Comparison of ENCODE assay signal across 13 cellular contexts in the genomic region with DNA sequence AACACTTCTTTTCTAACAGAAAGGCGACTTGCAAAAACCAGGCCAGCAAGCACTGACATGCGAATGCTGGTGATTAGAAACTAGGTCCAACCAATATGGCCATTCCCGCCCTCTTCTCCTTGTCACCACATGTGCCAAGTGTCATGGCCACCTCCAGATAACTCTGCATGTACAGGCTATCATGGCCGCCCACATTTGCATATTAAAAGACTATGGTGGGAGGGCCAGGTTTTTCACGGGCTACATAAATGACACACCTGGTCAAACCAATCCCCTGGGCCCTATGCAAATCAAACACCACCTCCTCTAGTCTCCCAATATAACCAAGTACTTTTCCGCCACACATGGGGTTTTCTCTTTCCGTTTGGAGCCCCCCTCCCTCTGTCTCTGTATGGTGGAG. TPM values are rescaled to one million over a fixed set of nuclear protein-coding genes. Genes with fewer than 3 reads are reported as not detected.
DNase-seq lines count a peak whose midpoint lies in the region; ATAC-seq and TF ChIP-seq lines count a peak whose summit lies in the region.
"Had no signal": no experiment of that assay in that cellular context is flagged by ENCODE, and none has a peak within 500 bp of the region (broad histone marks: within the 10 kb centered on the region; RNA-seq: fewer than 3 reads in every experiment).

No MANE protein-coding gene starts in this region.

- CTCF ChIA-PET in Caco-2 (lab: Charles Lee), result interaction anchor here (1.5 to 1.8 kb wide), 3 partner anchors 120 to 307 kb away, joined by 4 to 13 read pairs (median 9); no protein-coding TSS in a partner anchor

- DNase-seq in heart left ventricle (no peak), cardiac septum (ENCODE audit: low spot score) (no peak), NCI-H446 treated with DMSO at 0.1 percent for 48 hours (lab: John Stamatoyannopoulos, UW) (peak; percentile 7), endodermal cell (peak; percentile 84), prostate gland (ENCODE audit: low spot score) (peak; percentile 58), Caco-2 (no peak)
- no peak for DNase-seq in activated CD4-positive, alpha-beta T cell treated with anti-CD3 and anti-CD28 coated beads, Interleukin-2, amount 50 U/mL, for 4 hours
- DNase-seq: GDM1, NCI-H1417 treated with DMSO at 0.1 percent for 48 hours, NCI-H2029, SW 1271 had no signal

- ATAC-seq in heart left ventricle (peak in 3 of 4 donors; percentile 37 to 55 (median 51)), GM21423 (IDR thresholded peaks at IDR 0.05; ENCODE audit: unreplicated experiment) (no peak)

- H3K4me1 Mint-ChIP-seq in endodermal cell (peaks cover 12% of the 10 kb centered on the region), Caco-2 (ENCODE audit: low read depth, unreplicated experiment) (no peaks in the 10 kb centered on the region)
- H3K4me1 Mint-ChIP-seq: CD14-positive monocyte had no signal

- 53 to 57% (median 54%) methylated on average over 7 of the region's 7 CpGs for WGBS in heart left ventricle, 4 donors
- WGBS in endodermal cell (ENCODE audit: insufficient coverage in 1 of 2, insufficient read length in 1 of 2), 2 experiments, result 40% methylated on average over 7 of the region's 7 CpGs; no CpG with 5 or more reads in 1 of the 2 experiments
- 39% methylated on average over 7 of the region's 7 CpGs for WGBS in prostate gland

- intact Hi-C loops in heart left ventricle (cut with DNase I), result loop anchor here in 3 of 10 donors (5.0 to 10.0 kb wide), 3 partner anchors 119 to 311 kb away; a partner anchor contains a TSS
- intact Hi-C loops in cardiac septum (cut with DNase I), result loop anchor here (10.0 kb wide), 1 partner anchor 311 kb away; no protein-coding TSS in a partner anchor
- intact Hi-C loops in prostate gland (cut with DNase I), result no loop called here
- intact Hi-C loops in Caco-2 (cut with micrococcal nuclease; ENCODE audit: unreplicated experiment), result loop anchor here (2.0 kb wide), 1 partner anchor 311 kb away; no protein-coding TSS in a partner anchor

- H3K36me3 ChIP-seq in heart left ventricle (no peaks in the 10 kb centered on the region), endodermal cell (ENCODE audit: control insufficient read depth, insufficient read depth, low read length) (no peaks in the 10 kb centered on the region), prostate gland (no peaks in the 10 kb centered on the region), Caco-2 (ENCODE audit: control insufficient read depth, insufficient read depth, low read length) (no peaks in the 10 kb centered on the region)

- peak overlapping the region; percentile 92 for H3K27ac Mint-ChIP-seq in endodermal cell
- H3K27ac Mint-ChIP-seq in Caco-2 (ENCODE audit: unreplicated experiment), result no peak overlapping the region

- H3K9ac ChIP-seq in endodermal cell (ENCODE audit: extremely low read depth, low read length, poor library complexity, severe bottlenecking), result no peak overlapping the region

- H3K27ac ChIP-seq in heart left ventricle (no peak overlapping the region), endodermal cell (ENCODE audit: low read depth, low read length) (no peak overlapping the region), prostate gland (peak overlapping the region; percentile 19 to 42)

- no TSS peak for BruUV-seq in Caco-2 (replicated peaks; lab: Mats Ljungman, UMichigan)

- peaks cover 47% of the 10 kb centered on the region for H3K9me3 Mint-ChIP-seq in endodermal cell
- no peaks in the 10 kb centered on the region for H3K9me3 Mint-ChIP-seq in Caco-2 (ENCODE audit: unreplicated experiment)

- H3K27me3 Mint-ChIP-seq in endodermal cell (ENCODE audit: insufficient read depth), result no peaks in the 10 kb centered on the region
- H3K27me3 Mint-ChIP-seq in Caco-2 (ENCODE audit: insufficient read depth, unreplicated experiment), result no peaks in the 10 kb centered on the region

- H3K36me3 Mint-ChIP-seq in endodermal cell (ENCODE audit: low read depth) (peaks cover 2% of the 10 kb centered on the region), Caco-2 (ENCODE audit: insufficient read depth, unreplicated experiment) (no peaks in the 10 kb centered on the region)
- H3K36me3 Mint-ChIP-seq: CD14-positive monocyte had no signal

- no peaks in the 10 kb centered on the region for H3K4me1 ChIP-seq in heart left ventricle
- H3K4me1 ChIP-seq in endodermal cell (ENCODE audit: control insufficient read depth, insufficient read depth, low read length), result no peaks in the 10 kb centered on the region
- no peaks in the 10 kb centered on the region for H3K4me1 ChIP-seq in prostate gland (replicated peaks)
- H3K4me1 ChIP-seq in Caco-2, result no peaks in the 10 kb centered on the region

- no peak for TF ChIP-seq CTCF in heart left ventricle (IDR thresholded peaks at IDR 0.05)
- TF ChIP-seq CTCF in endodermal cell (conservative IDR thresholded peaks at IDR 0.05), result no peak
- TF ChIP-seq CTCF in prostate gland (IDR thresholded peaks at IDR 0.05), result no peak
- no peak for TF ChIP-seq CTCF in Caco-2 (IDR thresholded peaks at IDR 0.05; ENCODE audit: insufficient read depth in 1 of 2, low read depth in 1 of 2, low read length in 1 of 2, severe bottlenecking in 1 of 2, unreplicated experiment in 1 of 2)

- H3K4me3 ChIP-seq in heart left ventricle (no peak overlapping the region), endodermal cell (ENCODE audit: low read length) (peak overlapping the region; percentile 80), prostate gland (peak overlapping the region in 1 of 2 donors; percentile 5), Caco-2 (ENCODE audit: low read depth, low read length) (no peak overlapping the region)

- H3K27me3 ChIP-seq in heart left ventricle, result peaks cover 0 to 36% (median 0%) of the 10 kb centered on the region in 9 donors
- no peaks in the 10 kb centered on the region for H3K27me3 ChIP-seq in endodermal cell (ENCODE audit: control insufficient read depth, insufficient read depth, low read length, poor library complexity, severe bottlenecking)
- H3K27me3 ChIP-seq in prostate gland (replicated peaks; ENCODE audit: insufficient read depth), result no peaks in the 10 kb centered on the region
- no peaks in the 10 kb centered on the region for H3K27me3 ChIP-seq in Caco-2 (replicated peaks; ENCODE audit: control insufficient read depth, insufficient read depth, low read length)

- no peak for TF ChIP-seq POLR2A in heart left ventricle (IDR thresholded peaks at IDR 0.05)
- no peak for TF ChIP-seq POLR2A in prostate gland (IDR thresholded peaks at IDR 0.05)

- POLR2A ChIA-PET in Caco-2 (lab: Charles Lee), result no interaction called here

- H3K4me3 Mint-ChIP-seq in endodermal cell (peak overlapping the region; percentile 70), Caco-2 (ENCODE audit: unreplicated experiment) (no peak overlapping the region)
- H3K4me3 Mint-ChIP-seq: CD14-positive monocyte had no signal

- H3K9me3 ChIP-seq in heart left ventricle, result no peaks in the 10 kb centered on the region
- no peaks in the 10 kb centered on the region for H3K9me3 ChIP-seq in endodermal cell (ENCODE audit: control insufficient read depth, low read length)
- no peaks in the 10 kb centered on the region for H3K9me3 ChIP-seq in prostate gland
- H3K9me3 ChIP-seq in Caco-2, result no peaks in the 10 kb centered on the region

RNA-seq across cellular contexts. Expression of a gene that starts 40.1 kb away (rescaled TPM):
- total RNA-seq in heart left ventricle (under 1 TPM in 4 of 9 donors, not detected in 5; 0.11 to 0.32 (median 0.15) TPM), cardiac septum (not detected), endodermal cell (10 to 100 TPM; 13.9 to 14.5 TPM), prostate gland (100 to 1,000 TPM in 1 of 2 donors, 1 to 10 TPM in 1; 3.6 to 114 TPM), Caco-2 (2022) (not detected in 2 replicates)
- under 1 TPM; 0.08 to 0.14 TPM for polyA plus RNA-seq in heart left ventricle
- 45.3 TPM for polyA plus RNA-seq in endodermal cell (2013, experiment 1 of 2)
- 44.3 TPM for polyA plus RNA-seq in endodermal cell (2013, experiment 2 of 2)

Comparison
In these comparisons a context has a peak if more than half of its experiments do, and no peak if none do; other contexts are left out.
1. DNase-seq: peak in NCI-H446 treated with DMSO at 0.1 percent for 48 hours (single experiment), endodermal cell (single experiment) and prostate gland (single experiment); none in heart left ventricle (0 of 5), cardiac septum (single experiment), Caco-2 (0 of 2) and activated CD4-positive, alpha-beta T cell treated with anti-CD3 and anti-CD28 coated beads, Interleukin-2, amount 50 U/mL, for 4 hours (0 of 2).
2. H3K27ac ChIP-seq: peak in prostate gland (2 of 2); none in heart left ventricle (0 of 12) and endodermal cell (single experiment).